ENCODE assay signal across 11 cellular contexts in the genomic region with DNA sequence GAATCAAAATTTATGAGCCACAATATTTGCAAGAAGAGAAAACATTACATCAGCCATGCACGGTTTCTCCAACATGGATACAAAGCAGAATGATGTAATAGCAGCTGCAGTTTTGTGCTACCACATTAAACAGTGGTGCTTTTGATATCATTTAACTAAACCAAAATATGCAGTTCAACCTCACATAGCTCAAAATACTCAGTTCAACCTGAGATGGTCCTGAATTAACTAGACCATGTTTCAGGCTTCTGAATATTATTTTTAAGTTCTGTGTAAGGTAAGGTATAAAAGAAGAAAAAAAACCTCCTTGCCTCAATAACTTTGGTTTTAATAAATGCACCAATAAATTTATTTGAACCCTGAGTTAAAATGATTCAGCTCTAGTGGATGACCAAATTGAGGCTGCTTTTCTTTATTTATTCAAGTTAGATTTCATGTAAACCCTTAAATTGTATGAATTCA. TPM values are rescaled to one million over a fixed set of nuclear protein-coding genes. Genes with fewer than 3 reads are reported as not detected.
A peak's percentile ranks its signal among the peaks of the same experiment; 100 is the strongest.
DNase-seq lines count a peak whose midpoint lies in the region; ATAC-seq and TF ChIP-seq lines count a peak whose summit lies in the region.
"Had no signal": no experiment of that assay in that cellular context is flagged by ENCODE, and none has a peak within 500 bp of the region (broad histone marks: within the 10 kb centered on the region; RNA-seq: fewer than 3 reads in every experiment).

No MANE protein-coding gene starts in this region.

- peak overlapping the region; percentile 89 for H3K27ac ChIP-seq in DND-41 (ENCODE audit: low read length)
- H3K27ac ChIP-seq: cardiac muscle cell had no signal

- H3K4me2 ChIP-seq in DND-41 (ENCODE audit: insufficient read depth, low read length): peak overlapping the region; percentile 29

- no peak for TF ChIP-seq CTCF in DND-41 (IDR thresholded peaks at IDR 0.05; ENCODE audit: borderline replicate concordance, extremely low read depth, low read length, poor library complexity, severe bottlenecking)

- H3K79me2 ChIP-seq in DND-41 (ENCODE audit: insufficient read depth, low read length): no peaks in the 10 kb centered on the region

- no peaks in the 10 kb centered on the region for H3K27me3 ChIP-seq in DND-41 (ENCODE audit: insufficient read depth, low read length, poor library complexity)
- H3K27me3 ChIP-seq: cardiac muscle cell had no signal

- H3K36me3 ChIP-seq in DND-41 (ENCODE audit: insufficient read depth, low read length): peaks cover 4% of the 10 kb centered on the region; the same call in 1 of the 2 replicates
- H3K36me3 ChIP-seq: cardiac muscle cell had no signal

- H3K9me3 ChIP-seq in DND-41 (ENCODE audit: insufficient read depth, low read length, severe bottlenecking): peaks cover 10% of the 10 kb centered on the region

- no peak overlapping the region for H3K4me3 Mint-ChIP-seq in stimulated activated naive B cell treated with anti-CD40 and anti-IgM and Interleukin-4, amounts not matched to agents 10 μg/mL and 1 μg/mL and 100 μg/mL, for 72 hours

- DNase-seq in DND-41 (peak; percentile 48), M059J (ENCODE audit: low read depth) (peak; percentile 8), astrocyte of the hippocampus (ENCODE audit: low read depth, low spot score) (peak; percentile 46), medulla oblongata (ENCODE audit: extremely low spot score) (peak; percentile 45), ureter (ENCODE audit: low spot score) (no peak)
- no peak for DNase-seq in activated CD4-positive, CD25-positive, alpha-beta regulatory T cell (lab: John Stamatoyannopoulos, UW)
- no peak for DNase-seq in stimulated activated naive B cell treated with anti-CD40 and anti-IgM and Interleukin-4, amounts not matched to agents 10 μg/mL and 1 μg/mL and 100 μg/mL, for 72 hours
- DNase-seq: KG1 had no signal

- no peaks in the 10 kb centered on the region for H4K20me1 ChIP-seq in DND-41 (ENCODE audit: insufficient read depth, low read length)

- H3K9ac ChIP-seq in DND-41 (ENCODE audit: low read depth, low read length): peak overlapping the region; percentile 38; the same call in 1 of the 2 replicates

- no peaks in the 10 kb centered on the region for H3K9me3 Mint-ChIP-seq in stimulated activated naive B cell treated with anti-CD40 and anti-IgM and Interleukin-4, amounts not matched to agents 10 μg/mL and 1 μg/mL and 100 μg/mL, for 72 hours

- peaks cover 4 to 7% of the 10 kb centered on the region in 2 donors for H3K36me3 Mint-ChIP-seq in stimulated activated naive B cell treated with anti-CD40 and anti-IgM and Interleukin-4, amounts not matched to agents 10 μg/mL and 1 μg/mL and 100 μg/mL, for 72 hours

- no peak overlapping the region for H3K27ac Mint-ChIP-seq in stimulated activated naive B cell treated with anti-CD40 and anti-IgM and Interleukin-4, amounts not matched to agents 10 μg/mL and 1 μg/mL and 100 μg/mL, for 72 hours

- no peaks in the 10 kb centered on the region for H3K27me3 Mint-ChIP-seq in stimulated activated naive B cell treated with anti-CD40 and anti-IgM and Interleukin-4, amounts not matched to agents 10 μg/mL and 1 μg/mL and 100 μg/mL, for 72 hours

- peaks cover 44% of the 10 kb centered on the region for H3K4me1 ChIP-seq in DND-41 (ENCODE audit: insufficient read depth, low read length)

- peak overlapping the region; percentile 51; the same call in 1 of the 2 replicates for H2AFZ ChIP-seq in DND-41 (ENCODE audit: low read depth, low read length)

- peaks cover 16 to 22% of the 10 kb centered on the region in 2 donors for H3K4me1 Mint-ChIP-seq in stimulated activated naive B cell treated with anti-CD40 and anti-IgM and Interleukin-4, amounts not matched to agents 10 μg/mL and 1 μg/mL and 100 μg/mL, for 72 hours

- ATAC-seq in DND-41 (ENCODE audit: insufficient read depth, low read depth): peak; percentile 90
- ATAC-seq in activated CD4-positive, CD25-positive, alpha-beta regulatory T cell treated with anti-CD3 and anti-CD28 coated beads, Interleukin-2, amount 50 U/mL, for 24 hours: no peak
- ATAC-seq in stimulated activated naive B cell treated with anti-CD40 and anti-IgM and Interleukin-4, amounts not matched to agents 10 μg/mL and 1 μg/mL and 100 μg/mL, for 72 hours (replicated peaks): no peak

- H3K4me3 ChIP-seq in DND-41 (ENCODE audit: low read depth in 1 of 2, low read length in 2 of 2): no peak overlapping the region
- H3K4me3 ChIP-seq: cardiac muscle cell had no signal

RNA-seq across cellular contexts. Expression of gene TSPYL6, which starts 18.8 kb away (rescaled TPM):
- total RNA-seq in M059J (2014; rRNA removed; shearing (Covaris generic)): not detected in 2 replicates
- not detected for total RNA-seq in ureter
- total RNA-seq: activated CD8-positive, alpha-beta memory T cell treated with anti-CD3 and anti-CD28 coated beads for 36 hours; cardiac muscle cell had no signal

Comparison
In these comparisons a context has a peak if more than half of its experiments do, and no peak if none do; other contexts are left out.
1. DNase-seq: peak in DND-41 (single experiment), M059J (single experiment), astrocyte of the hippocampus (single experiment) and medulla oblongata (single experiment); none in activated CD4-positive, CD25-positive, alpha-beta regulatory T cell (0 of 4), ureter (single experiment) and stimulated activated naive B cell treated with anti-CD40 and anti-IgM and Interleukin-4, amounts not matched to agents 10 μg/mL and 1 μg/mL and 100 μg/mL, for 72 hours (single experiment).